In genomic region chr1:224894915-224895314, GRCh38 we compare ENCODE assay signal across 9 cellular contexts. TPM values are rescaled to one million over a fixed set of nuclear protein-coding genes. Genes with fewer than 3 reads are reported as not detected.
A peak's percentile ranks its signal among the peaks of the same experiment; 100 is the strongest.
DNase-seq lines count a peak whose midpoint lies in the region; ATAC-seq and TF ChIP-seq lines count a peak whose summit lies in the region.
"Had no signal": no experiment of that assay in that cellular context is flagged by ENCODE, and none has a peak within 500 bp of the region (broad histone marks: within the 10 kb centered on the region; RNA-seq: fewer than 3 reads in every experiment).

No MANE protein-coding gene starts in this region.

- H3K36me3 Mint-ChIP-seq in neural crest cell (ENCODE audit: low read depth), result no peaks in the 10 kb centered on the region

- H3K36me3 ChIP-seq in brain microvascular endothelial cell (replicated peaks), result no peaks in the 10 kb centered on the region

- no peak for ATAC-seq in HG03175 (IDR thresholded peaks at IDR 0.05; ENCODE audit: unreplicated experiment)

- H3K27ac ChIP-seq in brain microvascular endothelial cell, result no peak overlapping the region
- H3K27ac ChIP-seq: HL-60 had no signal

- in situ Hi-C loops in brain microvascular endothelial cell (cut with HindIII; ENCODE audit: low pct_ligation_motif_present, low sequenced_read_pairs), result no loop called here

- TF ChIP-seq CTCF in GM12865 (IDR thresholded peaks at IDR 0.05; ENCODE audit: insufficient read depth, low read depth, low read length, missing control alignments) (peak; percentile 26), LNCaP clone FGC (IDR thresholded peaks at IDR 0.05; ENCODE audit: control insufficient read depth, extremely low read depth, insufficient read depth) (peak; percentile 47), brain microvascular endothelial cell (IDR thresholded peaks at IDR 0.05; ENCODE audit: low read depth, low read length, missing control alignments) (peak; percentile 56), neural crest cell (conservative IDR thresholded peaks at IDR 0.05) (peak; percentile 48)

- no peak overlapping the region for H3K4me3 Mint-ChIP-seq in neural crest cell

- H3K27ac Mint-ChIP-seq in neural crest cell (ENCODE audit: unreplicated experiment), result no peak overlapping the region

- H3K27me3 Mint-ChIP-seq in neural crest cell (ENCODE audit: low read depth), result no peaks in the 10 kb centered on the region

- no peak overlapping the region for H3K4me3 ChIP-seq in GM12865 (ENCODE audit: low read depth, low read length)
- no peak overlapping the region for H3K4me3 ChIP-seq in LNCaP clone FGC (ENCODE audit: low read depth, low read length)
- H3K4me3 ChIP-seq in brain microvascular endothelial cell (ENCODE audit: low read depth, low read length), result no peak overlapping the region

- no peaks in the 10 kb centered on the region for H3K4me1 Mint-ChIP-seq in neural crest cell

- peaks cover 6% of the 10 kb centered on the region for H3K9me3 Mint-ChIP-seq in neural crest cell

- DNase-seq in GM12865 (ENCODE audit: low read depth) (peak; percentile 4), LNCaP clone FGC (ENCODE audit: low read depth) (no peak), brain microvascular endothelial cell (no peak), neural crest cell (ENCODE audit: low read depth, low spot score) (no peak), NCI-H226 (no peak), islet precursor cell (no peak)
- DNase-seq: anterior cingulate cortex had no signal

- H3K27me3 ChIP-seq in brain microvascular endothelial cell (replicated peaks), result no peaks in the 10 kb centered on the region

RNA-seq across cellular contexts. Expression of gene DNAH14, which starts 34.6 kb away (rescaled TPM):
- total RNA-seq in neural crest cell, result 31.0 and 32.0 TPM in 2 replicates
